Comparison of ENCODE assay signal across 9 cellular contexts in genomic region chr12:90253674-90254181, GRCh38.
DNase-seq lines count a peak whose midpoint lies in the region; ATAC-seq and TF ChIP-seq lines count a peak whose summit lies in the region.
"Had no signal": no experiment of that assay in that cellular context is flagged by ENCODE, and none has a peak within 500 bp of the region (broad histone marks: within the 10 kb centered on the region; RNA-seq: fewer than 3 reads in every experiment).

No MANE protein-coding gene starts in this region.

- no peak overlapping the region for H2AFZ ChIP-seq in OCI-LY3 (ENCODE audit: low read depth, low read length)

- DNase-seq in DMS153 (lab: John Stamatoyannopoulos, UW) (peak; percentile 95), Right ventricle myocardium superior (peak; percentile 71), NCI-H748 treated with DMSO at 0.1 percent for 48 hours (lab: John Stamatoyannopoulos, UW) (no peak)
- DNase-seq in activated effector memory CD4-positive, alpha-beta T cell treated with anti-CD3 and anti-CD28 coated beads, Interleukin-2, amount 50 U/mL, for 16 hours, result peak; percentile 72

- H3K36me3 ChIP-seq in OCI-LY3 (replicated peaks; ENCODE audit: low read depth, low read length) (no peaks in the 10 kb centered on the region), skeletal muscle satellite cell (ENCODE audit: insufficient read depth, low read length) (no peaks in the 10 kb centered on the region)
- H3K36me3 ChIP-seq: uterus had no signal

- ATAC-seq in GM19372 (IDR thresholded peaks at IDR 0.05; ENCODE audit: low read depth, unreplicated experiment), result peak; percentile 99
- peak; percentile 100 for ATAC-seq in HG03342 (IDR thresholded peaks at IDR 0.05; ENCODE audit: unreplicated experiment)
- ATAC-seq in Right ventricle myocardium superior (ENCODE audit: poor library complexity), result peak; percentile 89

- TF ChIP-seq CTCF in OCI-LY3 (IDR thresholded peaks at IDR 0.05; ENCODE audit: low read depth, low read length), result peak; percentile 20; the same call in 1 of the 2 replicates

- no peak overlapping the region for H3K4me3 ChIP-seq in OCI-LY3 (ENCODE audit: low read length)
- no peak overlapping the region for H3K4me3 ChIP-seq in skeletal muscle satellite cell (ENCODE audit: low read length)
- H3K4me3 ChIP-seq: uterus had no signal

- intact Hi-C loops in Right ventricle myocardium superior (cut with DNase I), result no loop called here

- no peaks in the 10 kb centered on the region for H4K20me1 ChIP-seq in OCI-LY3 (ENCODE audit: insufficient read depth, low read length)

- H3K79me2 ChIP-seq in OCI-LY3 (ENCODE audit: low read length), result no peaks in the 10 kb centered on the region

- H3K4me2 ChIP-seq in OCI-LY3 (ENCODE audit: low read length), result no peak overlapping the region
- H3K4me2 ChIP-seq in skeletal muscle satellite cell (ENCODE audit: low read length), result peak overlapping the region; percentile 2

- H3K27me3 ChIP-seq in OCI-LY3 (ENCODE audit: low read depth, low read length), result no peaks in the 10 kb centered on the region
- H3K27me3 ChIP-seq in skeletal muscle satellite cell (ENCODE audit: control insufficient read depth, insufficient read depth, low read length), result no peaks in the 10 kb centered on the region
- H3K27me3 ChIP-seq: uterus had no signal

- H3K4me1 ChIP-seq in OCI-LY3 (ENCODE audit: low read length) (no peaks in the 10 kb centered on the region), skeletal muscle satellite cell (ENCODE audit: control insufficient read depth, insufficient read depth, low read length) (peaks cover 27% of the 10 kb centered on the region)
- H3K4me1 ChIP-seq: uterus had no signal

- H3K9me3 ChIP-seq in OCI-LY3 (ENCODE audit: insufficient read depth, low read length) (no peaks in the 10 kb centered on the region), skeletal muscle satellite cell (replicated peaks; ENCODE audit: low read length) (no peaks in the 10 kb centered on the region)
- H3K9me3 ChIP-seq: uterus had no signal

- H3K9ac ChIP-seq in OCI-LY3 (ENCODE audit: low read length), result no peak overlapping the region
- peak overlapping the region; percentile 36 for H3K9ac ChIP-seq in skeletal muscle satellite cell (ENCODE audit: low read depth, low read length)

- no peak overlapping the region for H3K27ac ChIP-seq in OCI-LY3 (ENCODE audit: low read length)
- H3K27ac ChIP-seq: uterus had no signal
